ENCODE assay signal across 8 cellular contexts in genomic region chr14:59254911-59255545, GRCh38.
DNase-seq lines count a peak whose midpoint lies in the region; ATAC-seq and TF ChIP-seq lines count a peak whose summit lies in the region.

No MANE protein-coding gene starts in this region.

- peaks cover 7% of the 10 kb centered on the region; the same call in 1 of the 2 replicates for H3K36me3 ChIP-seq in OCI-LY1 (ENCODE audit: insufficient read depth, low read length)
- no peaks in the 10 kb centered on the region for H3K36me3 ChIP-seq in heart right ventricle
- no peaks in the 10 kb centered on the region for H3K36me3 ChIP-seq in thyroid gland
- no peaks in the 10 kb centered on the region for H3K36me3 ChIP-seq in GM23338 (ENCODE audit: insufficient read depth)

- H4K20me1 ChIP-seq in OCI-LY1 (ENCODE audit: insufficient read depth, low read length), result no peaks in the 10 kb centered on the region
- H4K20me1 ChIP-seq in GM23338 (replicated peaks; ENCODE audit: insufficient read depth), result no peaks in the 10 kb centered on the region

- H3K9me2 ChIP-seq in OCI-LY1 (ENCODE audit: low read depth, low read length), result no peaks in the 10 kb centered on the region
- H3K9me2 ChIP-seq in GM23338 (ENCODE audit: insufficient read depth), result no peaks in the 10 kb centered on the region; the same call in 1 of the 2 replicates

- H3K36me3 Mint-ChIP-seq in GM23338 (ENCODE audit: low read depth), result no peaks in the 10 kb centered on the region

- no peak overlapping the region for H3K9ac ChIP-seq in OCI-LY1 (ENCODE audit: low read length)

- H3K79me2 ChIP-seq in OCI-LY1 (ENCODE audit: insufficient read depth, low read length), result peaks cover 75% of the 10 kb centered on the region
- peaks cover 32% of the 10 kb centered on the region for H3K79me2 ChIP-seq in GM23338 (replicated peaks; ENCODE audit: insufficient read depth)

- H3K9me3 ChIP-seq in OCI-LY1 (ENCODE audit: low read length) (no peaks in the 10 kb centered on the region), heart right ventricle (no peaks in the 10 kb centered on the region), thyroid gland (no peaks in the 10 kb centered on the region)

- H3K4me1 ChIP-seq in OCI-LY1 (ENCODE audit: insufficient read depth, low read length, severe bottlenecking) (peaks cover 42% of the 10 kb centered on the region), heart right ventricle (peaks cover 10 to 82% (median 58%) of the 10 kb centered on the region in 9 donors), thyroid gland (peaks cover 17 to 23% of the 10 kb centered on the region in 2 donors), GM23338 (ENCODE audit: insufficient read depth) (peaks cover 18% of the 10 kb centered on the region)

- ATAC-seq in GM21515 (IDR thresholded peaks at IDR 0.05; ENCODE audit: unreplicated experiment) (peak; percentile 58), heart right ventricle (peak; percentile 32 to 84 (median 76)), GM23338 (no peak; the same call in 2 of the 3 replicates)

- DNase-seq in heart right ventricle (peak in 1 of 2 donors; percentile 58), thyroid gland (peak; percentile 28 to 29), HK-2 (ENCODE audit: unreplicated experiment) (no peak), GM23338 (ENCODE audit: low spot score) (no peak), NCI-H2081 treated with DMSO at 0.1 percent for 48 hours (lab: John Stamatoyannopoulos, UW) (no peak), kidney tubule cell (ENCODE audit: low spot score) (no peak)

- no peak for TF ChIP-seq POLR2A in thyroid gland (IDR thresholded peaks at IDR 0.05)

- no peaks in the 10 kb centered on the region for H3F3A ChIP-seq in OCI-LY1 (ENCODE audit: insufficient read depth, low read length)
- no peaks in the 10 kb centered on the region for H3F3A ChIP-seq in GM23338 (replicated peaks; ENCODE audit: low read depth)

- intact Hi-C loops in heart right ventricle (cut with DNase I) (loop anchor here in 6 of 10 donors (2.0 to 10.0 kb wide), 7 partner anchors 58 to 830 kb away; partner anchors contain the start of genes DAAM1 (in 1 of the 6), KIAA0586 (in 1 of the 6) and TIMM9 (in 1 of the 6)), thyroid gland (cut with DNase I) (no loop called here)

- H3K9me3 Mint-ChIP-seq in GM23338, result no peaks in the 10 kb centered on the region

- H3K4me3 Mint-ChIP-seq in GM23338, result no peak overlapping the region

- H2AFZ ChIP-seq in OCI-LY1 (ENCODE audit: low read length), result no peak overlapping the region
- no peak overlapping the region for H2AFZ ChIP-seq in GM23338

- H3K27ac ChIP-seq in OCI-LY1 (ENCODE audit: low read depth, low read length, poor library complexity, severe bottlenecking) (peak overlapping the region; percentile 21), heart right ventricle (peak overlapping the region; percentile 74 to 94 (median 86)), thyroid gland (peak overlapping the region; percentile 87 to 96 (median 87)), GM23338 (ENCODE audit: low read depth) (no peak overlapping the region)

- H3K4me3 ChIP-seq in OCI-LY1 (ENCODE audit: low read depth, low read length, poor library complexity, severe bottlenecking) (no peak overlapping the region), heart right ventricle (peak overlapping the region in 1 of 10 donors; percentile 11), thyroid gland (replicated peaks in 1 of 3) (no peak overlapping the region), GM23338 (no peak overlapping the region)

- no peak for TF ChIP-seq CTCF in OCI-LY1 (IDR thresholded peaks at IDR 0.05; ENCODE audit: low read length)
- peak in 1 of 9 donors; percentile 15 for TF ChIP-seq CTCF in heart right ventricle (IDR thresholded peaks at IDR 0.05)
- no peak for TF ChIP-seq CTCF in thyroid gland (IDR thresholded peaks at IDR 0.05)
- TF ChIP-seq CTCF in GM23338 (conservative IDR thresholded peaks at IDR 0.05; ENCODE audit: low read depth in 2 of 2), result no peak

- peaks cover 24% of the 10 kb centered on the region for H3K4me1 Mint-ChIP-seq in GM23338

- H3K27me3 ChIP-seq in OCI-LY1 (ENCODE audit: insufficient read depth, low read length) (no peaks in the 10 kb centered on the region), heart right ventricle (no peaks in the 10 kb centered on the region), thyroid gland (no peaks in the 10 kb centered on the region), GM23338 (ENCODE audit: insufficient read depth) (no peaks in the 10 kb centered on the region)

- no peak overlapping the region for H3K27ac Mint-ChIP-seq in GM23338

- WGBS in heart right ventricle, 2 donors, result 10 to 21% methylated on average over 5 of the region's 5 CpGs
- 41 to 53% methylated on average over 5 of the region's 5 CpGs for WGBS in thyroid gland, 2 donors

- H3K4me2 ChIP-seq in OCI-LY1 (ENCODE audit: low read length) (no peak overlapping the region; the same call in 1 of the 2 replicates), GM23338 (no peak overlapping the region)

- peaks cover 2% of the 10 kb centered on the region for H3K27me3 Mint-ChIP-seq in GM23338 (ENCODE audit: insufficient read depth, low read depth, poor library complexity)

TF ChIP-seq in GM23338, 12 proteins besides CTCF, POLR2A, EP300 and RAD21 (continues in another document):
- no peak for TF ChIP-seq REST (IDR thresholded peaks at IDR 0.05; ENCODE audit: unreplicated experiment)
- TF ChIP-seq JUNB (IDR thresholded peaks at IDR 0.05; ENCODE audit: unreplicated experiment), result no peak
- no peak for TF ChIP-seq EZH2 (IDR thresholded peaks at IDR 0.05; ENCODE audit: low read depth, unreplicated experiment)
- no peak for TF ChIP-seq NANOG (IDR thresholded peaks at IDR 0.05; ENCODE audit: borderline replicate concordance)
- no peak for TF ChIP-seq EZH2phosphoT487 (IDR thresholded peaks at IDR 0.05; ENCODE audit: unreplicated experiment)
- no peak for TF ChIP-seq ETS1 (IDR thresholded peaks at IDR 0.05)
- no peak for TF ChIP-seq ZNF331 (CRISPR knock-in tag; IDR thresholded peaks at IDR 0.05; ENCODE audit: low read depth)
- TF ChIP-seq STAT1 (IDR thresholded peaks at IDR 0.05; ENCODE audit: unreplicated experiment), result no peak
- no peak for TF ChIP-seq ZNF114 (CRISPR knock-in tag; IDR thresholded peaks at IDR 0.05)

Comparison
In these comparisons a context has a peak if more than half of its experiments do, and no peak if none do; other contexts are left out.
1. DNase-seq: peak in thyroid gland (2 of 2); none in HK-2 (single experiment), GM23338 (single experiment), NCI-H2081 treated with DMSO at 0.1 percent for 48 hours (single experiment) and kidney tubule cell (single experiment).